ENCODE assay signal across 16 cellular contexts in genomic region chr15:59616390-59616789, GRCh38. TPM values are rescaled to one million over a fixed set of nuclear protein-coding genes. Genes with fewer than 3 reads are reported as not detected.
DNase-seq lines count a peak whose midpoint lies in the region; ATAC-seq and TF ChIP-seq lines count a peak whose summit lies in the region.
"Had no signal": no experiment of that assay in that cellular context is flagged by ENCODE, and none has a peak within 500 bp of the region (broad histone marks: within the 10 kb centered on the region; RNA-seq: fewer than 3 reads in every experiment).

No MANE protein-coding gene starts in this region.

- intact Hi-C loops in prostate gland (cut with DNase I) = no loop called here

- DNase-seq in NCI-H1092 treated with DMSO at 0.1 percent for 48 hours (lab: John Stamatoyannopoulos, UW) (peak; percentile 5), NCI-H1092 (lab: John Stamatoyannopoulos, UW) (no peak), NCI-H69 (lab: John Stamatoyannopoulos, UW) (peak; percentile 57), prostate gland (ENCODE audit: low spot score) (peak; percentile 23), NOMO-1 treated with DMSO at 0.1 percent for 48 hours (lab: John Stamatoyannopoulos, UW; ENCODE audit: unreplicated experiment) (no peak), medulla oblongata (ENCODE audit: extremely low spot score) (no peak)
- DNase-seq: 8988T; activated CD8-positive, alpha-beta T cell treated with anti-CD3 and anti-CD28 coated beads, Interleukin-2, amount 10 ng/mL, durations not matched to agents 7 days and 5 days; activated effector memory CD4-positive, alpha-beta T cell treated with Interleukin-2 at 50 U/mL for 16 hours; CD8-positive, alpha-beta memory T cell; left cardiac atrium; NCI-H82 had no signal

- H3K27ac ChIP-seq in prostate gland = no peak overlapping the region
- H3K27ac ChIP-seq: gastroesophageal sphincter, neural progenitor cell had no signal

- peak in 2 of 4 experiments; percentile 36 to 40 for TF ChIP-seq CTCF in prostate gland (IDR thresholded peaks at IDR 0.05)

- no peaks in the 10 kb centered on the region for H3K36me3 ChIP-seq in prostate gland
- H3K36me3 ChIP-seq: gastroesophageal sphincter, neural progenitor cell had no signal

- H3K4me1 ChIP-seq in prostate gland (replicated peaks) = no peaks in the 10 kb centered on the region
- H3K4me1 ChIP-seq: gastroesophageal sphincter, neural progenitor cell had no signal

- ATAC-seq in esophagus mucosa (peak; percentile 65), GM19324 (IDR thresholded peaks at IDR 0.05; ENCODE audit: low FRiP score, unreplicated experiment) (no peak)
- ATAC-seq: activated CD8-positive, alpha-beta T cell treated with anti-CD3 and anti-CD28 coated beads, Interleukin-2, amount 10 ng/mL, durations not matched to agents 7 days and 5 days; gastroesophageal sphincter; left cardiac atrium had no signal

- no peak overlapping the region for H3K4me3 ChIP-seq in prostate gland
- H3K4me3 ChIP-seq: gastroesophageal sphincter, neural progenitor cell had no signal

- WGBS in prostate gland = 40% methylated on average over 3 of the region's 3 CpGs

- peak; percentile 11 for TF ChIP-seq POLR2A in prostate gland (IDR thresholded peaks at IDR 0.05)

- H3K9me3 ChIP-seq in prostate gland = no peaks in the 10 kb centered on the region
- H3K9me3 ChIP-seq: gastroesophageal sphincter had no signal

- H3K27me3 ChIP-seq in prostate gland (replicated peaks; ENCODE audit: insufficient read depth) = no peaks in the 10 kb centered on the region

RNA-seq across cellular contexts. Expression of gene GCNT3, which starts 4.8 kb away (rescaled TPM):
- total RNA-seq in esophagus mucosa (11.4 TPM), prostate gland (1 to 10 TPM; 1.5 to 1.6 TPM)
- total RNA-seq: activated CD8-positive, alpha-beta T cell treated with anti-CD3 and anti-CD28 coated beads, Interleukin-2, amount 10 ng/mL, durations not matched to agents 7 days and 5 days; CD8-positive, alpha-beta memory T cell had no signal

RNA-seq across cellular contexts. Expression of gene GTF2A2, which starts 40.9 kb away (rescaled TPM):
- total RNA-seq in esophagus mucosa (61.5 TPM), prostate gland (10 to 100 TPM; 34.2 to 47.4 TPM)

Comparison
In these comparisons a context has a peak if more than half of its experiments do, and no peak if none do; other contexts are left out.
1. DNase-seq: peak in NCI-H1092 treated with DMSO at 0.1 percent for 48 hours (single experiment), NCI-H69 (single experiment) and prostate gland (single experiment); none in NCI-H1092 (single experiment), NOMO-1 treated with DMSO at 0.1 percent for 48 hours (single experiment) and medulla oblongata (single experiment).